In the genomic region with DNA sequence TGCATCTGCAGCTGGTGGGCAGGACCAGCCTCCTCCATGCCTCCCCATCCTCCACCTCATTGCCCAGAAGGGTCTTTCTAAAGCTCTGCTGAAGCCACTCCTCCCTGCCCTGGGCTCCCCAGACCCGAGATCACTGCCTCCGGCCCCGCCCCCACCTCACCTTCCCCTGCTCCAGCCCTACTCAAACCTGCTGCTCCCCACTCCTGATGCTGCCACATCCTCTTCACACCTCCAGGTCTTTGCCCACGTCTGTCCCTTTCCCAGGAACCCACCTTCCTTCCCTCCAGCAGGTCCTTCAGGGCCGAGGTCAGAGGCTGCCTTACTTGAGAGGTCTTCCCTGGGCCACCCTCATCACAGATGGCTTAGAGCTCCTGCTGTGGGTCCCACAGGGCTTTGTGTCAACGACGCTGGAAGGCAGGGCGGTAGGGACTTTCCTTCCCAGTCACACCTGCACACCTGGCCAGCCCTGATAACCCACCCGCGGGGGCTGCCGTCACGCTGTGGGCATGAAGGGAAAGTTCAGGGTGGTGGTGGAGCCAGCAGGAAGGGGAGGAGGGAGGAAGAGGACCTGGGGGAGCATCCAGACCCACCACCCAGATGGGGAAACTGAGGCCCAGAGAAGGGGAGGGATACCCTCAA, we compare ENCODE assay signal across 27 cellular contexts. TPM values are rescaled to one million over a fixed set of nuclear protein-coding genes. Genes with fewer than 3 reads are reported as not detected.
"Had no signal": no experiment of that assay in that cellular context is flagged by ENCODE, and none has a peak within 500 bp of the region (broad histone marks: within the 10 kb centered on the region; RNA-seq: fewer than 3 reads in every experiment).

No MANE protein-coding gene starts in this region.

- H3K4me1 ChIP-seq: right lobe of liver, thyroid gland had no signal

- H3K27me3 ChIP-seq: body of pancreas, thyroid gland had no signal

- H3K36me3 ChIP-seq: right lobe of liver, thyroid gland, WERI-Rb-1 had no signal

- H3K27ac ChIP-seq: body of pancreas, hepatocyte, right lobe of liver, skin epidermis, thyroid gland, WERI-Rb-1 had no signal

- H3K9me3 Mint-ChIP-seq: activated naive CD4-positive, alpha-beta T cell treated with anti-CD3 and anti-CD28 coated beads, Interleukin-2, amount 50 U/mL, for 24 hours; activated T-helper 1 cell treated with anti-CD3 and anti-CD28 coated beads, Interleukin-12 subunit alpha, Interleukin-12 subunit beta, Interleukin-2, Interleukin-4 antibody, amounts not matched to agents 30 ng/mL and 10 ng/mL and 1 ng/mL, durations not matched to agents 14 hours and 24 hours and 36 hours; immature natural killer cell; nephron; stimulated activated naive CD8-positive, alpha-beta T cell treated with anti-CD3 and anti-CD28 coated beads, Interleukin-15, Interleukin-2, amounts not matched to agents 100 ng/mL and 50 ng/mL, for 24 hours had no signal

- H3K79me2 ChIP-seq: hepatocyte had no signal

- H3K9me3 ChIP-seq: body of pancreas, right lobe of liver, thyroid gland had no signal

- DNase-seq: activated CD4-positive, alpha-beta T cell treated with anti-CD3 and anti-CD28 coated beads, Interleukin-2, amount 50 U/mL, for 1 hour; activated CD4-positive, CD25-positive, alpha-beta regulatory T cell treated with anti-CD3 and anti-CD28 coated beads, Interleukin-2, amount 50 U/mL, for 72 hours; activated CD8-positive, alpha-beta T cell treated with anti-CD3 and anti-CD28 coated beads, Interleukin-2, amount 10 ng/mL, durations not matched to agents 7 days and 5 days; activated gamma-delta T cell treated with Interleukin-2 at 50 U/mL for 16 hours; anterior cingulate cortex; body of pancreas; caudate nucleus; dermis blood vessel endothelial cell; effector memory CD4-positive, alpha-beta T cell; glutamatergic neuron; immature natural killer cell; left ventricle myocardium superior; mammary epithelial cell; nucleus accumbens; right lobe of liver; stimulated activated CD4-positive, alpha-beta T cell treated with anti-CD3 and anti-CD28 coated beads, Interleukin-1b, Interleukin-23, amount 100 ng/mL, for 48 hours; substantia nigra; thyroid gland; WERI-Rb-1 had no signal

- H3K4me3 ChIP-seq: body of pancreas, hepatocyte, right lobe of liver, skin epidermis, thyroid gland had no signal

- ATAC-seq: activated CD8-positive, alpha-beta T cell treated with anti-CD3 and anti-CD28 coated beads, Interleukin-2, amount 10 ng/mL, durations not matched to agents 7 days and 5 days; body of pancreas; left ventricle myocardium superior; right lobe of liver had no signal

- H3K36me3 Mint-ChIP-seq: activated naive CD4-positive, alpha-beta T cell treated with anti-CD3 and anti-CD28 coated beads, Interleukin-2, amount 50 U/mL, for 24 hours; immature natural killer cell had no signal

- H3K27ac Mint-ChIP-seq: activated CD8-positive, alpha-beta T cell treated with anti-CD3 and anti-CD28 coated beads, Interleukin-2, amount 10 ng/mL, durations not matched to agents 7 days and 5 days; activated naive CD4-positive, alpha-beta T cell treated with anti-CD3 and anti-CD28 coated beads, Interleukin-2, amount 50 U/mL, for 24 hours; activated T-helper 1 cell treated with anti-CD3 and anti-CD28 coated beads, Interleukin-12 subunit alpha, Interleukin-12 subunit beta, Interleukin-2, Interleukin-4 antibody, amounts not matched to agents 30 ng/mL and 10 ng/mL and 1 ng/mL, durations not matched to agents 14 hours and 24 hours and 36 hours; immature natural killer cell; nephron; stimulated activated naive CD8-positive, alpha-beta T cell treated with anti-CD3 and anti-CD28 coated beads, Interleukin-15, Interleukin-2, amounts not matched to agents 100 ng/mL and 50 ng/mL, for 24 hours had no signal

- H3K4me2 ChIP-seq: hepatocyte had no signal

- H3K4me1 Mint-ChIP-seq: activated naive CD4-positive, alpha-beta T cell treated with anti-CD3 and anti-CD28 coated beads, Interleukin-2, amount 50 U/mL, for 24 hours; immature natural killer cell; nephron had no signal

- H2AFZ ChIP-seq: hepatocyte had no signal

- H3K4me3 Mint-ChIP-seq: activated CD8-positive, alpha-beta T cell treated with anti-CD3 and anti-CD28 coated beads, Interleukin-2, amount 10 ng/mL, durations not matched to agents 7 days and 5 days; activated naive CD4-positive, alpha-beta T cell treated with anti-CD3 and anti-CD28 coated beads, Interleukin-2, amount 50 U/mL, for 24 hours; activated T-helper 1 cell treated with anti-CD3 and anti-CD28 coated beads, Interleukin-12 subunit alpha, Interleukin-12 subunit beta, Interleukin-2, Interleukin-4 antibody, amounts not matched to agents 30 ng/mL and 10 ng/mL and 1 ng/mL, durations not matched to agents 14 hours and 24 hours and 36 hours; immature natural killer cell; nephron; stimulated activated naive CD8-positive, alpha-beta T cell treated with anti-CD3 and anti-CD28 coated beads, Interleukin-15, Interleukin-2, amounts not matched to agents 100 ng/mL and 50 ng/mL, for 24 hours had no signal

RNA-seq across cellular contexts. Expression of a gene that starts 11.9 kb away (rescaled TPM):
- total RNA-seq: activated CD8-positive, alpha-beta T cell treated with anti-CD3 and anti-CD28 coated beads, Interleukin-2, amount 10 ng/mL, durations not matched to agents 7 days and 5 days; activated T-helper 1 cell treated with anti-CD3 and anti-CD28 coated beads, Interleukin-12 subunit alpha, Interleukin-12 subunit beta, Interleukin-2, Interleukin-4 antibody, amounts not matched to agents 30 ng/mL and 10 ng/mL and 1 ng/mL, durations not matched to agents 14 hours and 24 hours and 36 hours; dermis blood vessel endothelial cell; left ventricle myocardium superior; mononuclear cell; myocyte had no signal
- polyA plus RNA-seq: immature natural killer cell had no signal
